20 cellular contexts compared by ENCODE assay signal in the genomic region with DNA sequence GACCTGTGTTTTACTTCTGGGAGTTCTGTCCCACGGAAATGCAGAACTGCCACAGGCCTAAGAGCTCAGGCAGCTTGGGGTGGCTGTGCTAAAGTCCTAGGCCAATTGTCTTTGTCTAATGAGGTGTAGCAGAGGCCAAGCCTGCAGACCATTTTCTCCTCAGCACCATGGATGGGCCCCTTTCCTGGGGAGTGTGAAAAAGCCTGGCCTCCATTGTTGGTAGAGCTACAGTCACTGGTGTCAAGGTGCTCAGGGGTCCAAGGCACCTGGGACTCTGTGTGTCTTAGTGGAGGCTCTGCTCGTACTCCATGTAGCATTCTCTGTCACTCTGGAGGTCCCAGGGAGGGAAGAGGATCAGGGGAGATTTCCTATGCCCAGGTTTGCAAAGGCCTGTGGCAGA.
"Had no signal": no experiment of that assay in that cellular context is flagged by ENCODE, and none has a peak within 500 bp of the region (broad histone marks: within the 10 kb centered on the region; RNA-seq: fewer than 3 reads in every experiment).

No MANE protein-coding gene starts in this region.

- H3K4me1 ChIP-seq: ascending aorta, psoas muscle, right lobe of liver had no signal

- H3K4me1 Mint-ChIP-seq: neural crest cell had no signal

- H3K27ac ChIP-seq: ascending aorta, psoas muscle, right lobe of liver, tibial artery had no signal

- H3K27ac Mint-ChIP-seq: T-helper 1 cell treated with Interleukin-12 subunit alpha and Interleukin-12 subunit beta and Interleukin-4 antibody, amounts not matched to agents 30 μg/mL and 1 μg/mL, for 36 hours had no signal

- H3K27me3 ChIP-seq: ascending aorta, right lobe of liver, tibial artery had no signal

- H3K9me3 ChIP-seq: ascending aorta, psoas muscle, right lobe of liver, tibial artery had no signal

- H3K9me3 Mint-ChIP-seq: neural crest cell had no signal

- H3K4me3 Mint-ChIP-seq: neural crest cell; T-helper 1 cell treated with Interleukin-12 subunit alpha and Interleukin-12 subunit beta and Interleukin-4 antibody, amounts not matched to agents 30 μg/mL and 1 μg/mL, for 36 hours had no signal

- ATAC-seq: left lobe of liver, psoas muscle had no signal

- DNase-seq: activated CD4-positive, alpha-beta T cell treated with anti-CD3 and anti-CD28 coated beads, Interleukin-2, amount 50 U/mL, for 1 hour; activated CD4-positive, CD25-positive, alpha-beta regulatory T cell treated with anti-CD3 and anti-CD28 coated beads, Interleukin-2, amount 50 U/mL, for 72 hours; activated CD8-positive, alpha-beta memory T cell treated with anti-CD3 and anti-CD28 coated beads for 24 hours; activated CD8-positive, alpha-beta memory T cell treated with anti-CD3 and anti-CD28 coated beads, Interleukin-2, amount 50 U/mL, for 48 hours; activated effector memory CD4-positive, alpha-beta T cell treated with anti-CD3 and anti-CD28 coated beads, Interleukin-2, amount 50 U/mL, for 16 hours; activated naive CD4-positive, alpha-beta T cell treated with anti-CD3 and anti-CD28 coated beads, Interleukin-2, amount 50 U/mL, for 16 hours; activated T-cell treated with anti-CD3 and anti-CD28 coated beads, Interleukin-2, amount 50 U/mL, for 48 hours; cortex of kidney; hypothalamus; islet precursor cell; psoas muscle; right lobe of liver; stimulated activated CD4-positive, alpha-beta T cell treated with anti-CD3 and anti-CD28 coated beads, Interleukin-4, amount 100 ng/mL, for 4 hours; stimulated activated naive CD4-positive, alpha-beta T cell; substantia nigra; tibial artery had no signal

- H3K36me3 ChIP-seq: ascending aorta, right lobe of liver, tibial artery had no signal

- H3K4me3 ChIP-seq: ascending aorta, psoas muscle, right lobe of liver, tibial artery had no signal
